Comparison of ENCODE assay signal across 8 cellular contexts in the genomic region with DNA sequence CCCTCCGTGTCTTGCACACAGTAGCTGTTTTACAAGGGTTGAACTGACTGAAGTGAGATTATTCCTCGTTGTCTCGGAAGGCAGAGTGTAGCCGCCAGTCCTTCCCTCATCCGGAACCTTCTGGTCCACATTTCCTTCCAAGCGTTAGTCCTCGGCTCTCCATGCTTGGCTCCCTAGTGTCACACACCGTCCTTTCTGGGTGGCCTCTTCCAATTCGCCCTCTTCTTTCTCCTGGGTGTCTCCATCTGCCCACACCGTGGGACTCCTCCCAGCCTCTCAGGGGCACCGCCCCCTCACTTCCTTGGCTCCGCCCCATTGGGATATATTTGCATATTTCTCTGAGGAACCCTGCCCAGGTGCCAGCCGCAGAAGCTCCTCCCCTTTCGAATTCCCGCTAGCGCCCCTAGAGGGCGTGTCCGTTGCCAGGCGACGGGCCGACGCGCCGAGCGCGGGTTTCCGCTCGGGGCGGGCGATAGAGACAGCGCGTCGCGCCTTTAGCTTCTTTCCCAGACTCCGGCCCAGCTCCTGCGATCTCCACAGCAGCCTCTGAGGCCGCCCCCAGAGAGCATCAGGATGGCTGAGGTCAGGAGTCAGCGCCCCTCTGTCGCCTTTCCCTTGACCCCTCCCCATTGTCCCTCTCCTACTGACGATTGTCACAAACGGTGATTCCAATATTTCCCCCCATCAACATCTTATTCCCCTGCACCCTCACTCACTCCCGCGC. TPM values are rescaled to one million over a fixed set of nuclear protein-coding genes. Genes with fewer than 3 reads are reported as not detected.
DNase-seq lines count a peak whose midpoint lies in the region; ATAC-seq, FAIRE-seq and TF ChIP-seq lines count a peak whose summit lies in the region.

A gene with protein sequence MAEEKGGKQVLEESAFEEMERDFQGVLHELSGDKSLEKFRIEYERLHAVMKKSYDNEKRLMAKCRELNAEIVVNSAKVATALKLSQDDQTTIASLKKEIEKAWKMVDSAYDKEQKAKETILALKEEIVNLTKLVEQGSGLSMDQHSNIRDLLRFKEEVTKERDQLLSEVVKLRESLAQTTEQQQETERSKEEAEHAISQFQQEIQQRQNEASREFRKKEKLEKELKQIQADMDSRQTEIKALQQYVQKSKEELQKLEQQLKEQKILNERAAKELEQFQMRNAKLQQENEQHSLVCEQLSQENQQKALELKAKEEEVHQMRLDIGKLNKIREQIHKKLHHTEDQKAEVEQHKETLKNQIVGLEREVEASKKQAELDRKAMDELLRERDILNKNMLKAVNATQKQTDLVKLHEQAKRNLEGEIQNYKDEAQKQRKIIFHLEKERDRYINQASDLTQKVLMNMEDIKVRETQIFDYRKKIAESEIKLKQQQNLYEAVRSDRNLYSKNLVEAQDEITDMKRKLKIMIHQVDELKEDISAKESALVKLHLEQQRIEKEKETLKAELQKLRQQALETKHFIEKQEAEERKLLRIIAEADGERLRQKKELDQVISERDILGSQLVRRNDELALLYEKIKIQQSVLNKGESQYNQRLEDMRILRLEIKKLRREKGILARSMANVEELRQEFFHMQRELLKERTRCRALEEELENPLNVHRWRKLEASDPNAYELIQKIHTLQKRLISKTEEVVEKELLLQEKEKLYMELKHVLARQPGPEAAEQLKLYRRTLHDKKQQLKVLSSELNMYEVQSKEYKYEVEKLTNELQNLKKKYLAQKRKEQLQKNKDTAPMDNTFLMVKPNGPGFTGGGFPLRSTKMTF (plus strand): TSS at position 509 of the 724 bp plus-strand sequence. CDS start 65 bp downstream, at position 574.

- H3K79me2 ChIP-seq in HCT116 (ENCODE audit: insufficient read depth, low read length) = no peaks in the 10 kb centered on the region
- H3K79me2 ChIP-seq in MM.1S (ENCODE audit: low read length) = no peaks in the 10 kb centered on the region

- H3K9ac ChIP-seq in HCT116 (ENCODE audit: low read length) (no peak within 1 kb of the TSS), MM.1S (ENCODE audit: low read length) (peak within 1 kb of the TSS; percentile 29; the same call in 1 of the 2 replicates)

- ATAC-seq in HCT116 (peak; percentile 97), pancreas (peak; percentile 94 to 98 (median 94))

- H3K4me3 ChIP-seq in HCT116 (replicated peaks in 1 of 2; ENCODE audit: low read depth in 1 of 2, low read length in 2 of 2) (peak within 1 kb of the TSS; percentile 20 to 38), MM.1S (ENCODE audit: low read length) (peak within 1 kb of the TSS; percentile 81), pancreas (peak within 1 kb of the TSS in 3 of 4 donors; percentile 5 to 46 (median 27)), thyroid gland (replicated peaks in 1 of 3) (peak within 1 kb of the TSS in 1 of 3 donors; percentile 29)

- H3K9me2 ChIP-seq in HCT116 (ENCODE audit: insufficient read depth) (no peaks in the 10 kb centered on the region), MM.1S (replicated peaks; ENCODE audit: insufficient read depth, low read length) (no peaks in the 10 kb centered on the region)

- H4K20me1 ChIP-seq in HCT116 (ENCODE audit: insufficient read depth) = no peaks in the 10 kb centered on the region
- H4K20me1 ChIP-seq in MM.1S (ENCODE audit: insufficient read depth, low read length) = no peaks in the 10 kb centered on the region

- H3K27me3 ChIP-seq in HCT116 (ENCODE audit: insufficient read depth, low read length) (no peaks in the 10 kb centered on the region; the same call in 1 of the 2 replicates), MM.1S (replicated peaks; ENCODE audit: insufficient read depth, low read length) (no peaks in the 10 kb centered on the region), pancreas (no peaks in the 10 kb centered on the region), thyroid gland (no peaks in the 10 kb centered on the region)

- H3K4me2 ChIP-seq in HCT116 (ENCODE audit: low read length) (peak within 1 kb of the TSS; percentile 71), MM.1S (ENCODE audit: low read depth, low read length) (peak within 1 kb of the TSS; percentile 63)

- POLR2A ChIA-PET in HCT116 (lab: Charles Lee) = interaction anchor here (1.3 to 1.6 kb wide), 4 partner anchors 15 to 233 kb away, joined by 6 to 8 read pairs (median 6); a partner anchor contains a TSS

- DNase-seq in GF-D8 (lab: John Stamatoyannopoulos, UW) = peak; percentile 20
- peak; percentile 89 for DNase-seq in HCT116 (ENCODE audit: low read depth, low spot score)
- peak; percentile 96 for DNase-seq in MM.1S
- DNase-seq in SHP77 treated with DMSO at 0.1 percent for 48 hours (lab: John Stamatoyannopoulos, UW) = peak; percentile 83
- peak; percentile 55 to 85 (median 77) for DNase-seq in activated naive CD4-positive, alpha-beta T cell (lab: John Stamatoyannopoulos, UW)
- DNase-seq in head of caudate nucleus = peak; percentile 82 to 97 (median 91)
- peak; percentile 92 to 98 (median 96) for DNase-seq in pancreas
- peak; percentile 91 to 94 for DNase-seq in thyroid gland

- H2AFZ ChIP-seq in HCT116 (ENCODE audit: low read depth, low read length, poor library complexity, severe bottlenecking) (peak within 1 kb of the TSS; percentile 86), MM.1S (ENCODE audit: low read length) (peak within 1 kb of the TSS; percentile 94)

- H3K4me1 ChIP-seq in HCT116 (ENCODE audit: control insufficient read depth in 1 of 2, insufficient read depth in 2 of 2, low read length in 2 of 2) = peaks cover 7 to 33% of the 10 kb centered on the region in 2 experiments; a peak in 3 of 4 replicates
- H3K4me1 ChIP-seq in MM.1S (ENCODE audit: low read length) = peaks cover 23% of the 10 kb centered on the region
- peaks cover 0 to 12% (median 0%) of the 10 kb centered on the region in 3 donors for H3K4me1 ChIP-seq in pancreas
- peaks cover 7 to 26% of the 10 kb centered on the region in 2 donors for H3K4me1 ChIP-seq in thyroid gland

- H3K9me3 ChIP-seq in HCT116 (ENCODE audit: control insufficient read depth in 1 of 2, insufficient read depth in 1 of 2, low read depth in 1 of 2, low read length in 2 of 2) = no peaks in the 10 kb centered on the region
- no peaks in the 10 kb centered on the region for H3K9me3 ChIP-seq in MM.1S (replicated peaks; ENCODE audit: insufficient read depth, low read length)
- no peaks in the 10 kb centered on the region for H3K9me3 ChIP-seq in pancreas
- H3K9me3 ChIP-seq in thyroid gland = no peaks in the 10 kb centered on the region

- 3% methylated on average over 43 of the region's 43 CpGs for WGBS in pancreas, 2 donors
- WGBS in thyroid gland, 2 donors = 3 to 8% methylated on average over 43 of the region's 43 CpGs

- TF ChIP-seq CTCF in HCT116 (IDR thresholded peaks at IDR 0.05 in 2 of 3, conservative IDR thresholded peaks at IDR 0.05 in 1 of 3; ENCODE audit: borderline replicate concordance in 1 of 3, insufficient read depth in 1 of 3, low read depth in 2 of 3, low read length in 2 of 3) = peak; percentile 41 to 83 (median 75); a peak in 4 of 6 replicates
- TF ChIP-seq CTCF in MM.1S (IDR thresholded peaks at IDR 0.05; ENCODE audit: low read length) = peak; percentile 63
- TF ChIP-seq CTCF in pancreas (IDR thresholded peaks at IDR 0.05) = peak; percentile 44 to 72 (median 65)
- peak; percentile 33 to 70 (median 52) for TF ChIP-seq CTCF in thyroid gland (IDR thresholded peaks at IDR 0.05)

- CTCF ChIA-PET in HCT116 (lab: Charles Lee) = interaction anchor here (0.7 to 6.5 kb wide), 23 partner anchors 14 to 445 kb away, joined by 3 to 106 read pairs (median 4); a partner anchor contains a TSS

- peaks cover 15% of the 10 kb centered on the region for H3F3A ChIP-seq in MM.1S (ENCODE audit: insufficient read depth, low read length)

- RAD21 ChIA-PET in HCT116 (lab: Charles Lee; ENCODE audit: low non-redundant PET in 1 of 2, low total read pairs in 2 of 2, uncharacterized antibody in 2 of 2, unreplicated experiment in 2 of 2) = interaction anchor here in 1 of 2 experiments (1.1 kb wide), 1 partner anchor 47 kb away, joined by 4 read pairs; no protein-coding TSS in a partner anchor

- H3K36me3 ChIP-seq in HCT116 (ENCODE audit: control insufficient read depth in 1 of 2, insufficient read depth in 2 of 2, low read length in 2 of 2) (no peaks in the 10 kb centered on the region), MM.1S (replicated peaks; ENCODE audit: insufficient read depth, low read length) (no peaks in the 10 kb centered on the region), pancreas (no peaks in the 10 kb centered on the region), thyroid gland (no peaks in the 10 kb centered on the region)

- TF ChIP-seq RAD21 in HCT116 (IDR thresholded peaks at IDR 0.05; ENCODE audit: low read depth) = peak; percentile 9; the same call in 1 of the 2 replicates

- FAIRE-seq in pancreas (lab: Jason Lieb, UNC) = no peak

- intact Hi-C loops in HCT116 (cut with micrococcal nuclease) (loop anchor here (2.0 to 5.0 kb wide), 3 partner anchors 15 to 466 kb away; a partner anchor contains a TSS), head of caudate nucleus (cut with DNase I) (loop anchor here (5.0 kb wide), 1 partner anchor 46 kb away; no protein-coding TSS in a partner anchor), pancreas (cut with DNase I) (no loop called here), thyroid gland (cut with DNase I) (no loop called here)

- BruUV-seq in HCT116 (replicated peaks; lab: Mats Ljungman, UMichigan) = no TSS peak

- no peak for TF ChIP-seq POLR2A in HCT116 (IDR thresholded peaks at IDR 0.05; ENCODE audit: borderline replicate concordance, extremely low read depth, insufficient read depth, insufficient read length)
- peak in 1 of 2 donors; percentile 44 for TF ChIP-seq POLR2A in thyroid gland (IDR thresholded peaks at IDR 0.05)

- no peak within 1 kb of the TSS for H3K27ac ChIP-seq in HCT116 (ENCODE audit: low read depth, low read length)
- peak within 1 kb of the TSS; percentile 60; the same call in 1 of the 2 replicates for H3K27ac ChIP-seq in MM.1S (ENCODE audit: low read length)
- no peak within 1 kb of the TSS for H3K27ac ChIP-seq in pancreas
- H3K27ac ChIP-seq in thyroid gland = no peak within 1 kb of the TSS

TF ChIP-seq in HCT116, 20 proteins besides CTCF, POLR2A, EP300 and RAD21 (continues in another document):
- TF ChIP-seq SIN3A (IDR thresholded peaks at IDR 0.05; ENCODE audit: low read depth) (no peak), SP1 (IDR thresholded peaks at IDR 0.05; ENCODE audit: low read depth) (no peak)
- TF ChIP-seq, protein P1, sequence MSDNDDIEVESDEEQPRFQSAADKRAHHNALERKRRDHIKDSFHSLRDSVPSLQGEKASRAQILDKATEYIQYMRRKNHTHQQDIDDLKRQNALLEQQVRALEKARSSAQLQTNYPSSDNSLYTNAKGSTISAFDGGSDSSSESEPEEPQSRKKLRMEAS (IDR thresholded peaks at IDR 0.05) = peak; percentile 83

RNA-seq across cellular contexts. Expression of the gene that starts here (rescaled TPM):
- total RNA-seq in HCT116 (2021; ENCODE audit: unreplicated experiment) (0.91 TPM), pancreas (under 1 TPM in 5 of 6 donors, not detected in 1; 0.19 to 0.53 (median 0.29) TPM), thyroid gland (1 to 10 TPM; 1.0 to 1.6 (median 1.2) TPM)
- polyA plus RNA-seq in HCT116 (2012) = 0.42 and 0.92 TPM in 2 replicates
- polyA plus RNA-seq in pancreas = under 1 TPM; 0.09 to 0.19 TPM

Comparison
In these comparisons a context has a peak if more than half of its experiments do, and no peak if none do; other contexts are left out.
1. Peak in DNase-seq, ATAC-seq, H3K4me3 ChIP-seq and H3K4me2 ChIP-seq in HCT116; RNA of the gene not detected or under 1 TPM.
2. Peak in DNase-seq, ATAC-seq and H3K4me3 ChIP-seq in pancreas; RNA of the gene not detected or under 1 TPM.
3. DNase-seq: peak in every context shown above with its lines; median percentile 96 in pancreas; 96 in MM.1S; 92 in thyroid gland; 91 in head of caudate nucleus; 89 in HCT116; 83 in SHP77 treated with DMSO at 0.1 percent for 48 hours; 77 in activated naive CD4-positive, alpha-beta T cell; 20 in GF-D8.
4. intact Hi-C loops: an anchor here in HCT116 (2.0 to 5.0 kb wide) and head of caudate nucleus (5.0 kb wide); none called in pancreas and thyroid gland.